In the genomic region with DNA sequence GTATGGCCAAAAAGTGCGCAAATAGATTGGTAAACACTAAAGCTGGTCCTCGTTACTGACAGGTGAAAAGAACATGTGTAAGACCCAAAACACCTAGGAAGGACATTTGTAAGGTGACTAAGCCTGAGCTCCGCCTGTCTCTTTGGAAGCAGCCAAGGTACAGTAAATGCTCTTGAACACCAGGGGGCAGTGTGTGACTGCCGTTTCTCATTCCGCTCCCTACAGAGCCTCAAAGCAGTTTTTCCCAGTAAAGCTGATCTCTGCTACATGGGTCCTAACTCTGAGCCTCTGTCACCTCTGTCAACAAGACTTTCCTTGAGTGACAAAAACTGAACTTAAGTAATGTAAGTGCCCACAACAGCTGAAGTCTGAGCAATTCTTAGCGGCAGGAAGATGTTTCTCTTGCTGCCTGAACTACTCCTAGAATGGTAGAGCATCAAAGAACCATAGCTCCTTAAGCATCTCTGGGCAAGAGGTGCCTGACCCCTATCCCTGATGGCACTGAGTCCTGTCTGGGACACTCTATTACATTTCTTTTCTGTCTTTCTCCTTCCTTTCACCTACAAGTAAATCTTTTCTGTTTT, we compare ENCODE assay signal across 8 cellular contexts.
DNase-seq lines count a peak whose midpoint lies in the region; ATAC-seq and TF ChIP-seq lines count a peak whose summit lies in the region.

No MANE protein-coding gene starts in this region.

- no peaks in the 10 kb centered on the region for H3K36me3 ChIP-seq in OCI-LY7 (ENCODE audit: insufficient read depth, low read length)

- no peaks in the 10 kb centered on the region for H3K9me3 ChIP-seq in OCI-LY7 (ENCODE audit: low read length)

- H3K4me3 ChIP-seq in OCI-LY7 (ENCODE audit: low read depth, low read length, poor library complexity, severe bottlenecking), result no peak overlapping the region
- no peak overlapping the region for H3K4me3 ChIP-seq in fibroblast of villous mesenchyme (ENCODE audit: low read depth, low read length)

- no peaks in the 10 kb centered on the region for H4K20me1 ChIP-seq in OCI-LY7 (ENCODE audit: insufficient read depth, low read length)

- H3K9me2 ChIP-seq in OCI-LY7 (ENCODE audit: insufficient read depth, low read length), result no peaks in the 10 kb centered on the region

- no peaks in the 10 kb centered on the region for H3K4me1 ChIP-seq in OCI-LY7 (ENCODE audit: insufficient read depth, low read length, poor library complexity, severe bottlenecking)

- H3K79me2 ChIP-seq in OCI-LY7 (ENCODE audit: insufficient read depth, low read depth, low read length), result no peaks in the 10 kb centered on the region

- POLR2A ChIA-PET in OCI-LY7 (lab: Charles Lee), result interaction anchor here (0.7 kb wide), 1 partner anchor 1222 kb away, joined by 3 read pairs; no protein-coding TSS in a partner anchor

- peak; percentile 74 for ATAC-seq in GM21447 (IDR thresholded peaks at IDR 0.05; ENCODE audit: unreplicated experiment)

- H3K27ac ChIP-seq in OCI-LY7 (ENCODE audit: low read depth, low read length, poor library complexity, severe bottlenecking), result no peak overlapping the region

- CTCF ChIA-PET in OCI-LY7 (lab: Charles Lee; ENCODE audit: unreplicated experiment), result interaction anchor here (0.5 to 1.0 kb wide), 4 partner anchors 15 to 1322 kb away, joined by 3 to 4 read pairs (median 3); no protein-coding TSS in a partner anchor

- intact Hi-C loops in OCI-LY7 (cut with micrococcal nuclease; ENCODE audit: unreplicated experiment), result loop anchor here (10.0 kb wide), 2 partner anchors 904 to 1514 kb away; no protein-coding TSS in a partner anchor

- DNase-seq in Daoy (ENCODE audit: low read depth) (peak; percentile 93), HPDE6-E6E7 (ENCODE audit: extremely low spot score) (peak; percentile 68), OCI-LY7 (ENCODE audit: low spot score) (peak; percentile 62), fibroblast of villous mesenchyme (ENCODE audit: low read depth) (peak; percentile 83), occipital lobe (lab: John Stamatoyannopoulos, UW) (peak; percentile 34), ureter (ENCODE audit: low spot score) (peak; percentile 73)
- DNase-seq in activated T-cell treated with anti-CD3 and anti-CD28 coated beads, Interleukin-2, amount 50 U/mL, for 48 hours, result peak; percentile 55 to 65

- no peak overlapping the region for H3K4me2 ChIP-seq in OCI-LY7 (ENCODE audit: low read length)

- no peak overlapping the region for H2AFZ ChIP-seq in OCI-LY7 (ENCODE audit: low read length)

- TF ChIP-seq CTCF in OCI-LY7 (conservative IDR thresholded peaks at IDR 0.05; ENCODE audit: low read length) (peak; percentile 91), fibroblast of villous mesenchyme (IDR thresholded peaks at IDR 0.05; ENCODE audit: insufficient read depth, low read depth, low read length) (peak; percentile 89)

- no TSS peak for BruUV-seq in OCI-LY7 (replicated peaks; lab: Mats Ljungman, UMichigan)

Comparison
In these comparisons a context has a peak if more than half of its experiments do, and no peak if none do; other contexts are left out.
1. DNase-seq: peak in every context shown above with its lines; median percentile 93 in Daoy; 83 in fibroblast of villous mesenchyme; 73 in ureter; 68 in HPDE6-E6E7; 62 in OCI-LY7; 60 in activated T-cell treated with anti-CD3 and anti-CD28 coated beads, Interleukin-2, amount 50 U/mL, for 48 hours; 34 in occipital lobe.